Comparison of ENCODE assay signal across 2 cellular contexts in genomic region chr22:18035740-18036139, GRCh38.
TF ChIP-seq lines count a peak whose summit lies in the region.

No MANE protein-coding gene starts in this region.

TF ChIP-seq in WTC11, 78 proteins besides CTCF, POLR2A, EP300 and RAD21:
- peak; percentile 91 for TF ChIP-seq GABPB1 (CRISPR knock-in tag; IDR thresholded peaks at IDR 0.05)
- TF ChIP-seq IRF2 (CRISPR knock-in tag; IDR thresholded peaks at IDR 0.05; ENCODE audit: borderline replicate concordance, low read depth): no peak

TF ChIP-seq in HepG2, 621 proteins besides CTCF, POLR2A, EP300 and RAD21 (continues in another document):
- TF ChIP-seq ZNF770 (CRISPR knock-in tag; IDR thresholded peaks at IDR 0.05) (0 out of 2 replicates have a peak, but pooled peaks have one; percentile 21), PTBP1 (IDR thresholded peaks at IDR 0.05; ENCODE audit: low read depth, low read length, poor library complexity, severe bottlenecking) (no peak), ATF7-NPFF (CRISPR knock-in tag; IDR thresholded peaks at IDR 0.05; ENCODE audit: low read depth) (no peak), ZNF598 (CRISPR knock-in tag; IDR thresholded peaks at IDR 0.05; ENCODE audit: borderline replicate concordance) (no peak), RELA (CRISPR knock-in tag; IDR thresholded peaks at IDR 0.05) (no peak), AGO2 (optimal IDR thresholded peaks at IDR 0.05; ENCODE audit: low read depth, low read length) (no peak), FOXP4 (CRISPR knock-in tag; IDR thresholded peaks at IDR 0.05) (no peak), ZKSCAN8 (CRISPR knock-in tag; IDR thresholded peaks at IDR 0.05; ENCODE audit: borderline replicate concordance) (no peak), PCBP1 (IDR thresholded peaks at IDR 0.05; ENCODE audit: borderline replicate concordance, low read depth, low read length) (no peak), HNF1B (CRISPR knock-in tag; IDR thresholded peaks at IDR 0.05) (no peak), SRY (CRISPR knock-in tag; IDR thresholded peaks at IDR 0.05) (no peak), TFAP4 (IDR thresholded peaks at IDR 0.05; ENCODE audit: borderline replicate concordance, low read depth) (no peak), ZNF580 (CRISPR knock-in tag; IDR thresholded peaks at IDR 0.05; ENCODE audit: borderline replicate concordance, low read depth) (no peak), FOXO4 (CRISPR knock-in tag; conservative IDR thresholded peaks at IDR 0.05) (no peak), ZFP36L1 (CRISPR knock-in tag; IDR thresholded peaks at IDR 0.05) (no peak), ZNF609 (CRISPR knock-in tag; IDR thresholded peaks at IDR 0.05; ENCODE audit: borderline replicate concordance) (no peak), MIER3 (CRISPR knock-in tag; IDR thresholded peaks at IDR 0.05; ENCODE audit: borderline replicate concordance) (peak; percentile 44; the same call in 1 of the 2 replicates), HIC2 (CRISPR knock-in tag; IDR thresholded peaks at IDR 0.05; ENCODE audit: low read depth) (peak; percentile 21; the same call in 1 of the 2 replicates), PRMT3 (CRISPR knock-in tag; IDR thresholded peaks at IDR 0.05; ENCODE audit: borderline replicate concordance, low read depth) (no peak), ZNF784 (CRISPR knock-in tag; IDR thresholded peaks at IDR 0.05; ENCODE audit: borderline replicate concordance) (no peak), SIX4 (CRISPR knock-in tag; IDR thresholded peaks at IDR 0.05) (peak; percentile 77; the same call in 1 of the 2 replicates), TERF1 (CRISPR knock-in tag; IDR thresholded peaks at IDR 0.05) (no peak), HOXD1 (CRISPR knock-in tag; IDR thresholded peaks at IDR 0.05) (no peak), FIP1L1 (IDR thresholded peaks at IDR 0.05; ENCODE audit: borderline replicate concordance, insufficient read depth, low read depth, low read length) (no peak), RCOR2 (CRISPR knock-in tag; IDR thresholded peaks at IDR 0.05) (no peak), ZNF549 (CRISPR knock-in tag; IDR thresholded peaks at IDR 0.05) (no peak), CBX5 (CRISPR knock-in tag; IDR thresholded peaks at IDR 0.05; ENCODE audit: borderline replicate concordance) (no peak), PRDM10 (CRISPR knock-in tag; IDR thresholded peaks at IDR 0.05; ENCODE audit: low read depth) (0 out of 2 replicates have a peak, but pooled peaks have one; percentile 22), HDAC1 (CRISPR knock-in tag; IDR thresholded peaks at IDR 0.05) (peak; percentile 36; the same call in 1 of the 2 replicates), CEBPB (IDR thresholded peaks at IDR 0.05; ENCODE audit: borderline replicate concordance, low read depth, low read length) (peak; percentile 96), SOX6 (IDR thresholded peaks at IDR 0.05) (no peak), SOX6 (CRISPR knock-in tag; IDR thresholded peaks at IDR 0.05) (0 out of 2 replicates have a peak, but pooled peaks have one; percentile 30), ZNF256 (CRISPR knock-in tag; conservative IDR thresholded peaks at IDR 0.05) (no peak), ZFX (CRISPR knock-in tag; IDR thresholded peaks at IDR 0.05; ENCODE audit: low read depth) (peak; percentile 30; the same call in 1 of the 2 replicates), ZBTB38 (CRISPR knock-in tag; IDR thresholded peaks at IDR 0.05) (no peak), ZNF589 (CRISPR knock-in tag; conservative IDR thresholded peaks at IDR 0.05) (no peak), NFYB (CRISPR knock-in tag; IDR thresholded peaks at IDR 0.05) (peak; percentile 52)
